In the genomic region with DNA sequence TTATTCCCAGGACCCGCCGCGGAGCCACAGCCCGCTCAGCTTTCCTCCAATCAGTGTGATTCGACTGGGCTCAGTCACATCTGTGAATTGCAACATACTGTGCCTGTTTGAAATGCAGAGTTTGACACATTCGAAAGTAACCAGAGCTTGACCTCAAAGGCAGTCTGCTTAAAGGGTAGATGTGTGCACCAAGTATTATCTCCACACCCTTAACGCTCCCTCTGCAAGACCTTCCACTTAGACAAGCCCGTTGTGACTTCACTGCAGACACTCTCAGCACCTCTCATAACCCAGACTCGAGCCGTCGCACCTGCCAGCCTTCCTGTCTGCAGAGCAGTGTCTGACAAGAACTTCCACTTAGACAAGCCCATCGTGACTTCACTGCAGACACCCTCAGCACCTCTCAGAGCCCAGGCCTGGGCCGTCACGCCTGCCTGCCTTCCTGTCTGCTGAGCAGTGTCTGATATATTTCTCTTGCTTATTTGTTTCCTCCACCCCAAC, we compare ENCODE assay signal across 14 cellular contexts. TPM values are rescaled to one million over a fixed set of nuclear protein-coding genes. Genes with fewer than 3 reads are reported as not detected.
DNase-seq lines count a peak whose midpoint lies in the region; ATAC-seq and TF ChIP-seq lines count a peak whose summit lies in the region.
"Had no signal": no experiment of that assay in that cellular context is flagged by ENCODE, and none has a peak within 500 bp of the region (broad histone marks: within the 10 kb centered on the region; RNA-seq: fewer than 3 reads in every experiment).

No MANE protein-coding gene starts in this region.

- ATAC-seq in T-cell (replicated peaks in 1 of 4) = peak in 2 of 4 experiments; percentile 5 to 28
- peak; percentile 21 for ATAC-seq in activated naive CD8-positive, alpha-beta T cell treated with anti-CD3 and anti-CD28 coated beads, Interleukin-2, amount 50 U/mL, for 24 hours
- no peak for ATAC-seq in stimulated activated naive CD8-positive, alpha-beta T cell treated with anti-CD3 and anti-CD28 coated beads, Interleukin-15, Interleukin-2, amounts not matched to agents 100 U/mL and 50 U/mL, for 24 hours
- no peak for ATAC-seq in HG03175 (IDR thresholded peaks at IDR 0.05; ENCODE audit: unreplicated experiment)
- ATAC-seq: activated CD4-positive, CD25-positive, alpha-beta regulatory T cell treated with anti-CD3 and anti-CD28 coated beads, Interleukin-2, amount 50 U/mL, for 24 hours had no signal

- peak; percentile 4 for DNase-seq in activated CD4-positive, alpha-beta T cell treated with anti-CD3 and anti-CD28 coated beads, Interleukin-2, amount 50 U/mL, for 1 hour
- no peak for DNase-seq in activated CD4-positive, alpha-beta T cell treated with anti-CD3 and anti-CD28 coated beads for 1 hour
- DNase-seq in T-cell = peak in 29 of 34 experiments; percentile 4 to 66 (median 34)
- DNase-seq in activated naive CD8-positive, alpha-beta T cell treated with anti-CD3 and anti-CD28 coated beads, Interleukin-2, amount 50 U/mL, for 24 hours = no peak
- peak; percentile 24 for DNase-seq in stimulated activated naive CD8-positive, alpha-beta T cell treated with anti-CD3 and anti-CD28 coated beads, Interleukin-15, Interleukin-2, amounts not matched to agents 100 U/mL and 50 U/mL, for 24 hours
- DNase-seq in DMS114 treated with DMSO at 0.1 percent for 48 hours (lab: John Stamatoyannopoulos, UW; ENCODE audit: unreplicated experiment) = no peak
- no peak for DNase-seq in foreskin fibroblast
- DNase-seq: activated naive CD4-positive, alpha-beta T cell; effector CD4-positive, alpha-beta T cell; left ventricle myocardium inferior; NCI-H526 treated with DMSO at 0.1 percent for 48 hours had no signal

- H3K9me3 Mint-ChIP-seq in T-cell = no peaks in the 10 kb centered on the region
- no peaks in the 10 kb centered on the region for H3K9me3 Mint-ChIP-seq in activated naive CD8-positive, alpha-beta T cell treated with anti-CD3 and anti-CD28 coated beads, Interleukin-2, amount 50 U/mL, for 24 hours

- H3K4me3 ChIP-seq in foreskin fibroblast (ENCODE audit: low read depth in 1 of 2, low read length in 2 of 2) = no peak overlapping the region
- H3K4me3 ChIP-seq: cardiac muscle cell, left ventricle myocardium inferior had no signal

- POLR2A ChIA-PET in T-cell (lab: Charles Lee) = interaction anchor here in 1 of 2 donors (0.6 kb wide), 1 partner anchor 106 kb away, joined by 3 read pairs; no protein-coding TSS in a partner anchor

- H3K27ac Mint-ChIP-seq in T-cell = peak overlapping the region; percentile 72 to 81
- peak overlapping the region; percentile 70 for H3K27ac Mint-ChIP-seq in activated naive CD8-positive, alpha-beta T cell treated with anti-CD3 and anti-CD28 coated beads, Interleukin-2, amount 50 U/mL, for 24 hours

- peak overlapping the region; percentile 37 to 92 (median 37) for H3K4me3 Mint-ChIP-seq in T-cell
- peak overlapping the region; percentile 55 for H3K4me3 Mint-ChIP-seq in activated naive CD8-positive, alpha-beta T cell treated with anti-CD3 and anti-CD28 coated beads, Interleukin-2, amount 50 U/mL, for 24 hours

- H3K36me3 Mint-ChIP-seq in T-cell = peaks cover 33% of the 10 kb centered on the region
- H3K36me3 Mint-ChIP-seq in activated naive CD8-positive, alpha-beta T cell treated with anti-CD3 and anti-CD28 coated beads, Interleukin-2, amount 50 U/mL, for 24 hours (ENCODE audit: low read depth) = peaks cover 56% of the 10 kb centered on the region

- peaks cover 35 to 57% (median 53%) of the 10 kb centered on the region in 3 donors for H3K4me1 Mint-ChIP-seq in T-cell
- peaks cover 42% of the 10 kb centered on the region for H3K4me1 Mint-ChIP-seq in activated naive CD8-positive, alpha-beta T cell treated with anti-CD3 and anti-CD28 coated beads, Interleukin-2, amount 50 U/mL, for 24 hours

- CTCF ChIA-PET in T-cell (lab: Charles Lee) = interaction anchor here (0.6 to 1.2 kb wide), 5 partner anchors 17 to 799 kb away, joined by 3 to 4 read pairs (median 3); no protein-coding TSS in a partner anchor

- TF ChIP-seq CTCF in foreskin fibroblast (IDR thresholded peaks at IDR 0.05; ENCODE audit: low read depth, low read length) = no peak

- H3K27me3 Mint-ChIP-seq in T-cell = no peaks in the 10 kb centered on the region
- H3K27me3 Mint-ChIP-seq in activated naive CD8-positive, alpha-beta T cell treated with anti-CD3 and anti-CD28 coated beads, Interleukin-2, amount 50 U/mL, for 24 hours = no peaks in the 10 kb centered on the region

RNA-seq across cellular contexts. Expression of a gene that starts 3.7 kb away (rescaled TPM):
- total RNA-seq in T-cell = 100 to 1,000 TPM; 104 to 136 (median 116) TPM

Comparison
In these comparisons a context has a peak if more than half of its experiments do, and no peak if none do; other contexts are left out.
1. DNase-seq: peak in activated CD4-positive, alpha-beta T cell treated with anti-CD3 and anti-CD28 coated beads, Interleukin-2, amount 50 U/mL, for 1 hour (single experiment), T-cell (29 of 34) and stimulated activated naive CD8-positive, alpha-beta T cell treated with anti-CD3 and anti-CD28 coated beads, Interleukin-15, Interleukin-2, amounts not matched to agents 100 U/mL and 50 U/mL, for 24 hours (single experiment); none in activated CD4-positive, alpha-beta T cell treated with anti-CD3 and anti-CD28 coated beads for 1 hour (single experiment), activated naive CD8-positive, alpha-beta T cell treated with anti-CD3 and anti-CD28 coated beads, Interleukin-2, amount 50 U/mL, for 24 hours (single experiment), DMS114 treated with DMSO at 0.1 percent for 48 hours (single experiment) and foreskin fibroblast (0 of 2).